ENCODE assay signal across 1 cellular context in the genomic region with DNA sequence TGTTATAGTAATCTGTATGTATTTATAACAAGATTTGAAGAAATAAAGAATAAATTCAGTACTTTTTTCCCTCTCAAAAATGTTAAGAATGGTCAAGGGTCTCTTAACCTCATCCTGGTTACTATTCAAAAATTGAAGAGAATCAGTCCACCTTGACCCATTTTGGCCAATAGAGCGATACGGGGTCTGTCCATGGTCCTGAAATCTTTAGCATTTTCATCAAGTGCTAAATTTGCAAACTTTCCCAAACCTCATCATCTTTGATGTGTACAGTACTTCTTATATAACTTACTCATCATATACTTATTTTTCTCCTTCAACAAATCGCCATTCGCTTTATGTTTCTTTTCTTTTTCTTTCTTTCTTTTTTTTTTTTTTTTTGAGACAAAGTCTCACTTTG.
TF ChIP-seq lines count a peak whose summit lies in the region.

No MANE protein-coding gene starts in this region.

TF ChIP-seq in PFSK-1, 5 proteins besides CTCF, POLR2A, EP300 and RAD21 (continued from another document):
- TF ChIP-seq, protein P1, sequence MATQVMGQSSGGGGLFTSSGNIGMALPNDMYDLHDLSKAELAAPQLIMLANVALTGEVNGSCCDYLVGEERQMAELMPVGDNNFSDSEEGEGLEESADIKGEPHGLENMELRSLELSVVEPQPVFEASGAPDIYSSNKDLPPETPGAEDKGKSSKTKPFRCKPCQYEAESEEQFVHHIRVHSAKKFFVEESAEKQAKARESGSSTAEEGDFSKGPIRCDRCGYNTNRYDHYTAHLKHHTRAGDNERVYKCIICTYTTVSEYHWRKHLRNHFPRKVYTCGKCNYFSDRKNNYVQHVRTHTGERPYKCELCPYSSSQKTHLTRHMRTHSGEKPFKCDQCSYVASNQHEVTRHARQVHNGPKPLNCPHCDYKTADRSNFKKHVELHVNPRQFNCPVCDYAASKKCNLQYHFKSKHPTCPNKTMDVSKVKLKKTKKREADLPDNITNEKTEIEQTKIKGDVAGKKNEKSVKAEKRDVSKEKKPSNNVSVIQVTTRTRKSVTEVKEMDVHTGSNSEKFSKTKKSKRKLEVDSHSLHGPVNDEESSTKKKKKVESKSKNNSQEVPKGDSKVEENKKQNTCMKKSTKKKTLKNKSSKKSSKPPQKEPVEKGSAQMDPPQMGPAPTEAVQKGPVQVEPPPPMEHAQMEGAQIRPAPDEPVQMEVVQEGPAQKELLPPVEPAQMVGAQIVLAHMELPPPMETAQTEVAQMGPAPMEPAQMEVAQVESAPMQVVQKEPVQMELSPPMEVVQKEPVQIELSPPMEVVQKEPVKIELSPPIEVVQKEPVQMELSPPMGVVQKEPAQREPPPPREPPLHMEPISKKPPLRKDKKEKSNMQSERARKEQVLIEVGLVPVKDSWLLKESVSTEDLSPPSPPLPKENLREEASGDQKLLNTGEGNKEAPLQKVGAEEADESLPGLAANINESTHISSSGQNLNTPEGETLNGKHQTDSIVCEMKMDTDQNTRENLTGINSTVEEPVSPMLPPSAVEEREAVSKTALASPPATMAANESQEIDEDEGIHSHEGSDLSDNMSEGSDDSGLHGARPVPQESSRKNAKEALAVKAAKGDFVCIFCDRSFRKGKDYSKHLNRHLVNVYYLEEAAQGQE (IDR thresholded peaks at IDR 0.05; ENCODE audit: insufficient read depth in 1 of 2, low read depth in 2 of 2, low read length in 2 of 2), result peak; percentile 85 to 97
- no peak for TF ChIP-seq SIN3A (IDR thresholded peaks at IDR 0.05; ENCODE audit: borderline replicate concordance, insufficient read depth, low read length)
